ENCODE assay signal across 8 cellular contexts in genomic region chr6:136031982-136032381, GRCh38.
DNase-seq lines count a peak whose midpoint lies in the region; ATAC-seq and TF ChIP-seq lines count a peak whose summit lies in the region.

No MANE protein-coding gene starts in this region.

- no peak overlapping the region for H3K27ac Mint-ChIP-seq in glutamatergic neuron (ENCODE audit: unreplicated experiment)

- DNase-seq in 8988T = peak; percentile 21
- DNase-seq in RKO (ENCODE audit: low spot score) = peak; percentile 39
- DNase-seq in glutamatergic neuron = no peak
- DNase-seq in pons (ENCODE audit: low spot score) = no peak
- DNase-seq in germinal center (ENCODE audit: low spot score) = no peak

- ATAC-seq in HG02610 (IDR thresholded peaks at IDR 0.05; ENCODE audit: unreplicated experiment) = no peak
- ATAC-seq in HG03108 (IDR thresholded peaks at IDR 0.05; ENCODE audit: unreplicated experiment) = no peak

- peak; percentile 33 for TF ChIP-seq CTCF in GM12873 (IDR thresholded peaks at IDR 0.05; ENCODE audit: insufficient read depth, low read depth, low read length, missing control alignments)
- TF ChIP-seq CTCF in glutamatergic neuron (IDR thresholded peaks at IDR 0.05; ENCODE audit: partially characterized antibody, unreplicated experiment) = peak; percentile 48

- no peaks in the 10 kb centered on the region for H3K27me3 Mint-ChIP-seq in glutamatergic neuron (ENCODE audit: unreplicated experiment)

- no peaks in the 10 kb centered on the region for H3K9me3 Mint-ChIP-seq in glutamatergic neuron (ENCODE audit: unreplicated experiment)

- no peaks in the 10 kb centered on the region for H3K4me1 Mint-ChIP-seq in glutamatergic neuron (ENCODE audit: low read depth, unreplicated experiment)

- H3K36me3 Mint-ChIP-seq in glutamatergic neuron (ENCODE audit: unreplicated experiment) = no peaks in the 10 kb centered on the region

- H3K4me3 Mint-ChIP-seq in glutamatergic neuron (ENCODE audit: unreplicated experiment) = no peak overlapping the region

Comparison
In these comparisons a context has a peak if more than half of its experiments do, and no peak if none do; other contexts are left out.
1. DNase-seq: peak in 8988T (single experiment) and RKO (single experiment); none in glutamatergic neuron (single experiment), pons (single experiment) and germinal center (single experiment).